ENCODE assay signal across 12 cellular contexts in genomic region chr15:93035092-93035915, GRCh38. TPM values are rescaled to one million over a fixed set of nuclear protein-coding genes. Genes with fewer than 3 reads are reported as not detected.
A peak's percentile ranks its signal among the peaks of the same experiment; 100 is the strongest.
DNase-seq lines count a peak whose midpoint lies in the region; ATAC-seq, FAIRE-seq and TF ChIP-seq lines count a peak whose summit lies in the region.
"Had no signal": no experiment of that assay in that cellular context is flagged by ENCODE, and none has a peak within 500 bp of the region (broad histone marks: within the 10 kb centered on the region; RNA-seq: fewer than 3 reads in every experiment).

No MANE protein-coding gene starts in this region.

- H3K9me3 ChIP-seq in DND-41 (ENCODE audit: insufficient read depth, low read length, severe bottlenecking) (no peaks in the 10 kb centered on the region), MM.1S (replicated peaks; ENCODE audit: insufficient read depth, low read length) (no peaks in the 10 kb centered on the region), HepG2 (ENCODE audit: low read length) (no peaks in the 10 kb centered on the region)
- H3K9me3 ChIP-seq: BE2C, colonic mucosa had no signal

- H3K4me1 ChIP-seq in DND-41 (ENCODE audit: insufficient read depth, low read length), result peaks cover 12% of the 10 kb centered on the region
- H3K4me1 ChIP-seq in MM.1S (ENCODE audit: low read length), result 0 out of 2 replicates have a peak, but pooled peaks cover 4% of the 10 kb centered on the region
- H3K4me1 ChIP-seq in HepG2 (ENCODE audit: insufficient read depth, low read length), result peaks cover 18% of the 10 kb centered on the region
- H3K4me1 ChIP-seq: colonic mucosa had no signal

- H3K27me3 ChIP-seq in DND-41 (ENCODE audit: insufficient read depth, low read length, poor library complexity) (no peaks in the 10 kb centered on the region), MM.1S (replicated peaks; ENCODE audit: insufficient read depth, low read length) (peaks cover 5% of the 10 kb centered on the region; the same call in 1 of the 2 replicates), HepG2 (ENCODE audit: control insufficient read depth in 1 of 2, insufficient read depth in 2 of 2, low read length in 2 of 2) (0 out of 5 replicates have a peak, but pooled peaks cover 0 to 8% of the 10 kb centered on the region in 2 experiments), H7 (ENCODE audit: control insufficient read depth, insufficient read depth, low read length) (no peaks in the 10 kb centered on the region)
- H3K27me3 ChIP-seq: BE2C, colonic mucosa had no signal

- no peak overlapping the region for H3K9ac ChIP-seq in DND-41 (ENCODE audit: low read depth, low read length)
- peak overlapping the region; percentile 5; the same call in 1 of the 2 replicates for H3K9ac ChIP-seq in MM.1S (ENCODE audit: low read length)
- no peak overlapping the region for H3K9ac ChIP-seq in HepG2 (ENCODE audit: insufficient read depth, low read depth, low read length)

- H3F3A ChIP-seq in MM.1S (ENCODE audit: insufficient read depth, low read length), result no peaks in the 10 kb centered on the region

- no peak overlapping the region for H3K4me2 ChIP-seq in DND-41 (ENCODE audit: insufficient read depth, low read length)
- peak overlapping the region; percentile 38; the same call in 1 of the 2 replicates for H3K4me2 ChIP-seq in MM.1S (ENCODE audit: low read depth, low read length)
- H3K4me2 ChIP-seq in HepG2 (ENCODE audit: low read depth, low read length), result peak overlapping the region; percentile 50

- H3K27ac ChIP-seq in DND-41 (ENCODE audit: low read length) (peak overlapping the region; percentile 32; the same call in 1 of the 2 replicates), MM.1S (ENCODE audit: low read length) (no peak overlapping the region), HepG2 (ENCODE audit: extremely low read length, insufficient read depth, low read length) (no peak overlapping the region)
- H3K27ac ChIP-seq: colonic mucosa had no signal

- no peak overlapping the region for H3K4me3 ChIP-seq in DND-41 (ENCODE audit: low read depth in 1 of 2, low read length in 2 of 2)
- H3K4me3 ChIP-seq in MM.1S (ENCODE audit: low read length), result peak overlapping the region; percentile 6; the same call in 1 of the 2 replicates
- no peak overlapping the region for H3K4me3 ChIP-seq in HepG2 (replicated peaks in 1 of 3; ENCODE audit: insufficient read depth in 1 of 3, low read depth in 2 of 3, low read length in 3 of 3)
- no peak overlapping the region for H3K4me3 ChIP-seq in H7 (ENCODE audit: insufficient read depth, low read depth, low read length)
- H3K4me3 ChIP-seq: colonic mucosa had no signal

- no peaks in the 10 kb centered on the region for H3K79me2 ChIP-seq in DND-41 (ENCODE audit: insufficient read depth, low read length)
- H3K79me2 ChIP-seq in MM.1S (ENCODE audit: low read length), result no peaks in the 10 kb centered on the region
- no peaks in the 10 kb centered on the region for H3K79me2 ChIP-seq in HepG2 (ENCODE audit: insufficient read depth, low read length)

- in situ Hi-C loops in HepG2 (cut with HindIII; ENCODE audit: extremely low pct_ligation_motif_present, low pct_unique_long_range_greater_than_20kb), result no loop called here

- POLR2A ChIA-PET in HepG2 (lab: Yijun Ruan, JAX), result interaction anchor here (2.0 kb wide), 1 partner anchor 1085 kb away, joined by 5 read pairs; no protein-coding TSS in a partner anchor

- BruUV-seq in HepG2 (replicated peaks; lab: Mats Ljungman, UMichigan), result no TSS peak

- no peak for TF ChIP-seq POLR2A in HepG2 (IDR thresholded peaks at IDR 0.05; ENCODE audit: insufficient read depth in 1 of 2, low read depth in 2 of 2, low read length in 2 of 2)

- no peaks in the 10 kb centered on the region for H4K20me1 ChIP-seq in DND-41 (ENCODE audit: insufficient read depth, low read length)
- no peaks in the 10 kb centered on the region for H4K20me1 ChIP-seq in MM.1S (ENCODE audit: insufficient read depth, low read length)
- no peaks in the 10 kb centered on the region for H4K20me1 ChIP-seq in HepG2 (ENCODE audit: insufficient read depth, low read length)

- CTCF ChIA-PET in HepG2 (lab: Yijun Ruan, JAX; ENCODE audit: low intra/inter-chr PET ratio, low total read pairs), result interaction anchor here (1.3 kb wide), 1 partner anchor 1084 kb away, joined by 9 read pairs; no protein-coding TSS in a partner anchor

- H3K9me2 ChIP-seq in MM.1S (replicated peaks; ENCODE audit: insufficient read depth, low read length), result no peaks in the 10 kb centered on the region

- 70% methylated on average over 12 of the region's 18 CpGs for WGBS in HepG2 (ENCODE audit: low lambda C conversion rate)

- no peak for FAIRE-seq in HepG2 (lab: Jason Lieb, UNC)

- DNase-seq in DND-41 (no peak), MM.1S (no peak), HepG2 (ENCODE audit: low spot score) (no peak), H7 (no peak), NCI-H2029 (lab: John Stamatoyannopoulos, UW) (no peak), superior temporal gyrus (ENCODE audit: extremely low spot score) (no peak)
- DNase-seq: colonic mucosa, NCI-H774 had no signal

- ATAC-seq in DND-41 (ENCODE audit: insufficient read depth, low read depth) (no peak), GM21367 (IDR thresholded peaks at IDR 0.05; ENCODE audit: unreplicated experiment) (peak; percentile 14), HepG2 (peak; percentile 4; the same call in 2 of the 3 replicates), esophagus mucosa (no peak)

- no peak for TF ChIP-seq RAD21 in HepG2 (CRISPR knock-in tag; IDR thresholded peaks at IDR 0.05)

- no peak for TF ChIP-seq CTCF in DND-41 (IDR thresholded peaks at IDR 0.05; ENCODE audit: borderline replicate concordance, extremely low read depth, low read length, poor library complexity, severe bottlenecking)
- no peak for TF ChIP-seq CTCF in MM.1S (IDR thresholded peaks at IDR 0.05; ENCODE audit: low read length)
- TF ChIP-seq CTCF in HepG2 (CRISPR knock-in tag; IDR thresholded peaks at IDR 0.05), result no peak

- TF ChIP-seq EP300 in HepG2 (IDR thresholded peaks at IDR 0.05; ENCODE audit: low read depth in 2 of 2, low read length in 2 of 2) (no peak), HepG2 (CRISPR knock-in tag; IDR thresholded peaks at IDR 0.05; ENCODE audit: borderline replicate concordance) (no peak)

- H2AFZ ChIP-seq in DND-41 (ENCODE audit: low read depth, low read length) (peak overlapping the region; percentile 33; the same call in 1 of the 2 replicates), MM.1S (ENCODE audit: low read length) (peak overlapping the region; percentile 44), HepG2 (ENCODE audit: low read length) (no peak overlapping the region)

- intact Hi-C loops in HepG2 (cut with micrococcal nuclease; ENCODE audit: unreplicated experiment), result no loop called here

- H3K36me3 ChIP-seq in DND-41 (ENCODE audit: insufficient read depth, low read length), result no peaks in the 10 kb centered on the region
- no peaks in the 10 kb centered on the region for H3K36me3 ChIP-seq in MM.1S (replicated peaks; ENCODE audit: insufficient read depth, low read length)
- H3K36me3 ChIP-seq in HepG2 (replicated peaks in 1 of 2; ENCODE audit: control insufficient read depth in 1 of 2, insufficient read depth in 2 of 2, low read length in 2 of 2), result no peaks in the 10 kb centered on the region
- H3K36me3 ChIP-seq in H7 (replicated peaks; ENCODE audit: control insufficient read depth, insufficient read depth, low read length), result no peaks in the 10 kb centered on the region
- H3K36me3 ChIP-seq: BE2C, colonic mucosa had no signal

TF ChIP-seq in HepG2, 621 proteins besides CTCF, POLR2A, EP300 and RAD21 (continues in another document):
- TF ChIP-seq ZNF614 (CRISPR knock-in tag; IDR thresholded peaks at IDR 0.05; ENCODE audit: borderline replicate concordance) (no peak), GLI4 (CRISPR knock-in tag; IDR thresholded peaks at IDR 0.05; ENCODE audit: borderline replicate concordance) (no peak), NCOR1 (IDR thresholded peaks at IDR 0.05; ENCODE audit: borderline replicate concordance, low read length) (no peak), ATF6 (CRISPR knock-in tag; conservative IDR thresholded peaks at IDR 0.05) (no peak)

RNA-seq across cellular contexts. Expression of gene RGMA, which starts 53.7 kb away (rescaled TPM):
- total RNA-seq in HepG2 (2016; rRNA removed; fragmentation: Illumina TruSeq; extraction: Trizol), result not detected in 2 replicates
- not detected in 2 replicates for total RNA-seq in HepG2 (2016; cell fraction: cytosol; rRNA removed; fragmentation: Illumina TruSeq; extraction: Trizol; ENCODE audit: low read depth)
- total RNA-seq in HepG2 (2016; cell fraction: insoluble cytoplasmic fraction; rRNA removed; fragmentation: Illumina TruSeq; extraction: Trizol), result not detected in 2 replicates
- total RNA-seq in HepG2 (2016; cell fraction: membrane; rRNA removed; fragmentation: Illumina TruSeq; extraction: Trizol), result not detected in 2 replicates
- not detected in 2 replicates for total RNA-seq in HepG2 (2016; cell fraction: nucleus; rRNA removed; fragmentation: Illumina TruSeq; extraction: Trizol)
- not detected in 2 replicates for polyA plus RNA-seq in HepG2 (2011; rRNA removed)
- polyA plus RNA-seq in HepG2 (2011; cell fraction: cytosol; rRNA removed), result not detected in 2 replicates
- not detected in 2 replicates for polyA plus RNA-seq in HepG2 (2011; cell fraction: nucleus; rRNA removed)
- polyA plus RNA-seq in HepG2 (2012), result 0.08 and 0.16 TPM in 2 replicates
- polyA plus RNA-seq in HepG2 (2016; cell fraction: cytosol; fragmentation: Illumina TruSeq; extraction: Trizol; ENCODE audit: low read depth), result not detected in 2 replicates
- not detected in 2 replicates for polyA plus RNA-seq in HepG2 (2016; cell fraction: insoluble cytoplasmic fraction; fragmentation: Illumina TruSeq; extraction: Trizol; ENCODE audit: low read depth)
- polyA plus RNA-seq in HepG2 (2016; cell fraction: membrane; fragmentation: Illumina TruSeq; extraction: Trizol; ENCODE audit: low read depth), result not detected in 2 replicates
- polyA plus RNA-seq in HepG2 (2016; cell fraction: nucleus; fragmentation: Illumina TruSeq; extraction: Trizol; ENCODE audit: insufficient read depth, low read depth), result not detected in 2 replicates
- 0.02 TPM in 1 of 2 replicates, not detected in the other for polyA minus RNA-seq in HepG2 (2011; rRNA and poly(A)+ RNA removed; ENCODE audit: low replicate concordance)
- polyA minus RNA-seq in HepG2 (2011; cell fraction: cytosol; rRNA and poly(A)+ RNA removed), result not detected in 2 replicates
- not detected in 2 replicates for polyA minus RNA-seq in HepG2 (2011; cell fraction: nucleus; rRNA and poly(A)+ RNA removed)
- 32.6 and 34.3 TPM in 2 replicates for total RNA-seq in H7 (2014; rRNA removed; shearing (Covaris generic))
- total RNA-seq in esophagus mucosa, result 40.5 TPM
- total RNA-seq: fibroblast of villous mesenchyme had no signal

Comparison
In these comparisons a context has a peak if more than half of its experiments do, and no peak if none do; other contexts are left out.
1. ATAC-seq: peak in GM21367 (single experiment) and HepG2 (single experiment); none in DND-41 (single experiment) and esophagus mucosa (single experiment).
2. RNA of gene RGMA, which starts 53.7 kb away (total RNA-seq): 40.5 TPM in esophagus mucosa (single experiment) and 32.6 to 34.3 TPM in H7; not detected in HepG2; every median in the first group is over 10 times any median in the second.